24 cellular contexts compared by ENCODE assay signal in genomic region chr1:22321917-22322316, GRCh38.
DNase-seq lines count a peak whose midpoint lies in the region; ATAC-seq and TF ChIP-seq lines count a peak whose summit lies in the region.
"Had no signal": no experiment of that assay in that cellular context is flagged by ENCODE, and none has a peak within 500 bp of the region (broad histone marks: within the 10 kb centered on the region; RNA-seq: fewer than 3 reads in every experiment).

No MANE protein-coding gene starts in this region.

- H3K27ac Mint-ChIP-seq in natural killer cell treated with Interleukin-12 subunit alpha and Interleukin-12 subunit beta and Interleukin-15 and Interleukin-18, amount 100 ng/mL, for 72 hours = no peak overlapping the region
- H3K27ac Mint-ChIP-seq in natural killer cell (no peak overlapping the region), osteocyte (ENCODE audit: unreplicated experiment) (no peak overlapping the region)
- H3K27ac Mint-ChIP-seq: CD4-positive, alpha-beta memory T cell had no signal

- H3K4me3 ChIP-seq in right cardiac atrium (ENCODE audit: low read length) = no peak overlapping the region
- H3K4me3 ChIP-seq: GM12878 had no signal

- H3K27ac ChIP-seq in right cardiac atrium (ENCODE audit: low read length) = no peak overlapping the region

- H3K27me3 ChIP-seq in right cardiac atrium (ENCODE audit: control insufficient read depth, insufficient read depth) = no peaks in the 10 kb centered on the region

- no peaks in the 10 kb centered on the region for H3K9me3 ChIP-seq in right cardiac atrium (ENCODE audit: control insufficient read depth, low read length)

- H3K4me3 Mint-ChIP-seq in natural killer cell treated with Interleukin-12 subunit alpha and Interleukin-12 subunit beta and Interleukin-15 and Interleukin-18, amount 100 ng/mL, for 72 hours = no peak overlapping the region
- H3K4me3 Mint-ChIP-seq in natural killer cell = no peak overlapping the region
- no peak overlapping the region for H3K4me3 Mint-ChIP-seq in osteocyte (ENCODE audit: unreplicated experiment)
- H3K4me3 Mint-ChIP-seq: CD4-positive, alpha-beta memory T cell had no signal

- 88% methylated on average over 4 of the region's 4 CpGs for WGBS in right cardiac atrium

- DNase-seq in natural killer cell treated with Interleukin-12 subunit alpha and Interleukin-12 subunit beta and Interleukin-15 and Interleukin-18, amount 100 ng/mL, for 72 hours (ENCODE audit: low spot score) = peak; percentile 45
- DNase-seq in natural killer cell = no peak
- peak; percentile 28 for DNase-seq in islet precursor cell
- peak; percentile 46 for DNase-seq in osteocyte (ENCODE audit: extremely low spot score, unreplicated experiment)
- DNase-seq in ureter (ENCODE audit: low spot score) = peak; percentile 17
- DNase-seq in NCI-H1105 treated with DMSO at 0.1 percent for 48 hours (lab: John Stamatoyannopoulos, UW) = no peak
- no peak for DNase-seq in right cardiac atrium
- DNase-seq: C1 segment of cervical spinal cord; CD4-positive, alpha-beta memory T cell; COR-L47; GOT3; Karpas-422; NCI-H1092 treated with DMSO at 0.1 percent for 48 hours; NCI-H146; NCI-H1930; NCI-H2107; NCI-H446; NCI-H524 treated with DMSO at 0.1 percent for 48 hours; NCI-H82; NK-92 treated with Interleukin-12 subunit alpha and Interleukin-12 subunit beta, amount 100 ng/mL, for 24 hours had no signal

- no peaks in the 10 kb centered on the region for H3K4me1 Mint-ChIP-seq in natural killer cell treated with Interleukin-12 subunit alpha and Interleukin-12 subunit beta and Interleukin-15 and Interleukin-18, amount 100 ng/mL, for 72 hours (ENCODE audit: low read depth in 2 of 2)
- H3K4me1 Mint-ChIP-seq in natural killer cell (no peaks in the 10 kb centered on the region), osteocyte (ENCODE audit: unreplicated experiment) (no peaks in the 10 kb centered on the region)
- H3K4me1 Mint-ChIP-seq: CD4-positive, alpha-beta memory T cell had no signal

- intact Hi-C loops in natural killer cell (cut with micrococcal nuclease) = no loop called here
- intact Hi-C loops in right cardiac atrium (cut with DNase I) = no loop called here

- TF ChIP-seq CTCF in natural killer cell (IDR thresholded peaks at IDR 0.05) = no peak
- no peak for TF ChIP-seq CTCF in osteocyte (IDR thresholded peaks at IDR 0.05)

- no peaks in the 10 kb centered on the region for H3K36me3 Mint-ChIP-seq in natural killer cell treated with Interleukin-12 subunit alpha and Interleukin-12 subunit beta and Interleukin-15 and Interleukin-18, amount 100 ng/mL, for 72 hours
- H3K36me3 Mint-ChIP-seq in natural killer cell = no peaks in the 10 kb centered on the region
- H3K36me3 Mint-ChIP-seq in osteocyte (ENCODE audit: unreplicated experiment) = no peaks in the 10 kb centered on the region
- H3K36me3 Mint-ChIP-seq: CD4-positive, alpha-beta memory T cell had no signal

- ATAC-seq in natural killer cell treated with Interleukin-12 subunit alpha and Interleukin-12 subunit beta and Interleukin-15 and Interleukin-18, amount 100 ng/mL, for 72 hours = no peak
- ATAC-seq in natural killer cell (no peak), HG02759 (IDR thresholded peaks at IDR 0.05; ENCODE audit: unreplicated experiment) (no peak), right cardiac atrium (no peak)
- ATAC-seq: GM12878, HepG2, PC-3 had no signal

- H3K4me1 ChIP-seq in right cardiac atrium (ENCODE audit: control insufficient read depth, insufficient read depth, low read length) = no peaks in the 10 kb centered on the region

- peaks cover 7 to 9% of the 10 kb centered on the region in 2 donors for H3K27me3 Mint-ChIP-seq in natural killer cell treated with Interleukin-12 subunit alpha and Interleukin-12 subunit beta and Interleukin-15 and Interleukin-18, amount 100 ng/mL, for 72 hours
- peaks cover 0 to 5% of the 10 kb centered on the region in 2 donors for H3K27me3 Mint-ChIP-seq in natural killer cell (ENCODE audit: low read depth in 2 of 2)
- peaks cover 13% of the 10 kb centered on the region for H3K27me3 Mint-ChIP-seq in osteocyte (ENCODE audit: unreplicated experiment)

- no peaks in the 10 kb centered on the region for H3K9me3 Mint-ChIP-seq in natural killer cell treated with Interleukin-12 subunit alpha and Interleukin-12 subunit beta and Interleukin-15 and Interleukin-18, amount 100 ng/mL, for 72 hours
- H3K9me3 Mint-ChIP-seq in natural killer cell (no peaks in the 10 kb centered on the region), osteocyte (ENCODE audit: unreplicated experiment) (no peaks in the 10 kb centered on the region)
- H3K9me3 Mint-ChIP-seq: CD4-positive, alpha-beta memory T cell had no signal

Comparison
In these comparisons a context has a peak if more than half of its experiments do, and no peak if none do; other contexts are left out.
1. DNase-seq: peak in natural killer cell treated with Interleukin-12 subunit alpha and Interleukin-12 subunit beta and Interleukin-15 and Interleukin-18, amount 100 ng/mL, for 72 hours (single experiment), islet precursor cell (single experiment), osteocyte (single experiment) and ureter (single experiment); none in natural killer cell (single experiment), NCI-H1105 treated with DMSO at 0.1 percent for 48 hours (single experiment) and right cardiac atrium (0 of 3).